1 cellular context compared by ENCODE assay signal in the genomic region with DNA sequence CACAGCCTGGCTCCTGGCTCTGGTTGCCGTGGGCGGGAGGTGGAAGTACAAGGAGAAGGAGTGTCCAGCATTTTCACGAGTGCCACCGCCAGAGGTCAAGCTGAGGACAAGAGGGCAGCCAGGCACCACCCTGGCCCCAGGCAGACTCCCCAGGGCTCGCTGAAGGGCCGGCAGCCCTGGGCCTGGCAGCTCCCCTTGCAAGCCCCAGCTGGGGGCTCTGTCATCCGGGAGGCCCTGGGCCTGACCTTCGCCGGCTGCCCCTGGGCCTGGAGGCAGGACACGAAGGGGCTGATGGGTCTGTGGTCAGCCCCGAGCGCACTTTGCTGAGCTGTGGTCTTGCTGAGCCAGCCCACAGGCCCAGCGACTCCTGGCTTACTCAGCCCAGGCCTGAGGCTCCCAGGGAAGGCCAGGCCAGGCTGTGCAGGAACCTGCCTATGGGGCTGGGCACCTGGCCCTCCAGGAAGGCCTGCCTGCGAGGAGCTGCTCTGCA.
TF ChIP-seq lines count a peak whose summit lies in the region.

No MANE protein-coding gene starts in this region.

TF ChIP-seq in HepG2, 621 proteins besides CTCF, POLR2A, EP300 and RAD21 (continued from another document and continues in another):
- TF ChIP-seq, protein P1, sequence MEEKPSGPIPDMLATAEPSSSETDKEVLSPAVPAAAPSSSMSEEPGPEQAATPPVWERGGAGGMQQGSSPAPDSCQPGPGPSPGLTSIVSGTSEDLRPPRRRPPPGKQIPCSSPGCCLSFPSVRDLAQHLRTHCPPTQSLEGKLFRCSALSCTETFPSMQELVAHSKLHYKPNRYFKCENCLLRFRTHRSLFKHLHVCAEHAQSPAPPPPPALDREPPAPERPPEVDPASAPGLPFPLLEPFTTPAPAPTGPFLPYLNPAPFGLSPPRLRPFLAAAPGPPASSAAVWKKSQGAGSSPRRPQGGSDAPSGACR (CRISPR knock-in tag; IDR thresholded peaks at IDR 0.05) = no peak
- TF ChIP-seq ZNF567 (CRISPR knock-in tag; IDR thresholded peaks at IDR 0.05; ENCODE audit: borderline replicate concordance) (no peak), XBP1 (CRISPR knock-in tag; IDR thresholded peaks at IDR 0.05) (no peak), ZNF331 (CRISPR knock-in tag; IDR thresholded peaks at IDR 0.05) (peak; percentile 23; the same call in 1 of the 2 replicates), ZNF589 (CRISPR knock-in tag; conservative IDR thresholded peaks at IDR 0.05) (no peak), NR1H2 (CRISPR knock-in tag; IDR thresholded peaks at IDR 0.05; ENCODE audit: borderline replicate concordance, low read depth) (no peak), TAF15 (IDR thresholded peaks at IDR 0.05; ENCODE audit: low read depth, low read length, poor library complexity, severe bottlenecking) (no peak), ZNF563 (CRISPR knock-in tag; IDR thresholded peaks at IDR 0.05) (no peak), ZNF768 (CRISPR knock-in tag; IDR thresholded peaks at IDR 0.05) (no peak), GATAD2A (CRISPR knock-in tag; IDR thresholded peaks at IDR 0.05) (no peak), TGIF2 (CRISPR knock-in tag; IDR thresholded peaks at IDR 0.05) (no peak), ZNF83 (CRISPR knock-in tag; IDR thresholded peaks at IDR 0.05; ENCODE audit: borderline replicate concordance) (0 out of 2 replicates have a peak, but pooled peaks have one; percentile 29), ZNF615 (CRISPR knock-in tag; IDR thresholded peaks at IDR 0.05; ENCODE audit: borderline replicate concordance) (no peak), ZZZ3 (CRISPR knock-in tag; IDR thresholded peaks at IDR 0.05; ENCODE audit: borderline replicate concordance) (no peak), HOXA7 (CRISPR knock-in tag; IDR thresholded peaks at IDR 0.05) (no peak), ZNF451 (CRISPR knock-in tag; IDR thresholded peaks at IDR 0.05) (peak; percentile 53; the same call in 1 of the 2 replicates), CEBPZ (IDR thresholded peaks at IDR 0.05; ENCODE audit: low read length) (no peak), ZFP36L1 (CRISPR knock-in tag; IDR thresholded peaks at IDR 0.05) (no peak), NFYC (CRISPR knock-in tag; IDR thresholded peaks at IDR 0.05) (no peak), ZKSCAN8 (CRISPR knock-in tag; IDR thresholded peaks at IDR 0.05; ENCODE audit: borderline replicate concordance) (no peak), RFXAP (CRISPR knock-in tag; IDR thresholded peaks at IDR 0.05; ENCODE audit: borderline replicate concordance) (no peak), ZNF569 (CRISPR knock-in tag; IDR thresholded peaks at IDR 0.05; ENCODE audit: borderline replicate concordance) (no peak), ZFP82 (CRISPR knock-in tag; IDR thresholded peaks at IDR 0.05; ENCODE audit: borderline replicate concordance) (no peak), HMG20A (CRISPR knock-in tag; IDR thresholded peaks at IDR 0.05; ENCODE audit: borderline replicate concordance) (no peak), ZNF790 (CRISPR knock-in tag; IDR thresholded peaks at IDR 0.05; ENCODE audit: borderline replicate concordance) (no peak), BRD4 (CRISPR knock-in tag; IDR thresholded peaks at IDR 0.05) (no peak), ZNF235 (CRISPR knock-in tag; IDR thresholded peaks at IDR 0.05; ENCODE audit: borderline replicate concordance) (no peak), ZBTB3 (CRISPR knock-in tag; IDR thresholded peaks at IDR 0.05; ENCODE audit: borderline replicate concordance, low read depth) (no peak), ZNF878 (CRISPR knock-in tag; IDR thresholded peaks at IDR 0.05) (no peak), FOXP1 (IDR thresholded peaks at IDR 0.05) (no peak), FOXP1 (CRISPR knock-in tag; IDR thresholded peaks at IDR 0.05) (no peak), SNRNP70 (IDR thresholded peaks at IDR 0.05; ENCODE audit: low read depth, low read length) (no peak), ZBTB44 (CRISPR knock-in tag; IDR thresholded peaks at IDR 0.05) (no peak), SMC3 (IDR thresholded peaks at IDR 0.05; ENCODE audit: low read length) (no peak), ZNF614 (CRISPR knock-in tag; IDR thresholded peaks at IDR 0.05; ENCODE audit: borderline replicate concordance) (no peak), HDAC1 (CRISPR knock-in tag; IDR thresholded peaks at IDR 0.05) (0 out of 2 replicates have a peak, but pooled peaks have one; percentile 10), TOE1 (CRISPR knock-in tag; IDR thresholded peaks at IDR 0.05) (no peak), SYNCRIP (IDR thresholded peaks at IDR 0.05; ENCODE audit: insufficient read depth, low read depth, low read length) (no peak), TCF7L2 (IDR thresholded peaks at IDR 0.05; ENCODE audit: low read depth, low read length) (no peak), MBD4 (IDR thresholded peaks at IDR 0.05; ENCODE audit: borderline replicate concordance, low read length) (no peak), SP140L (CRISPR knock-in tag; IDR thresholded peaks at IDR 0.05; ENCODE audit: borderline replicate concordance) (no peak), TFE3 (CRISPR knock-in tag; IDR thresholded peaks at IDR 0.05) (no peak), RAD51 (IDR thresholded peaks at IDR 0.05; ENCODE audit: borderline replicate concordance) (no peak), RBAK (CRISPR knock-in tag; IDR thresholded peaks at IDR 0.05) (no peak), CENPT (CRISPR knock-in tag; IDR thresholded peaks at IDR 0.05; ENCODE audit: low read depth) (no peak), BRF2 (CRISPR knock-in tag; IDR thresholded peaks at IDR 0.05) (no peak), HCFC1 (IDR thresholded peaks at IDR 0.05; ENCODE audit: low read depth, low read length) (no peak)
- TF ChIP-seq, protein P2, sequence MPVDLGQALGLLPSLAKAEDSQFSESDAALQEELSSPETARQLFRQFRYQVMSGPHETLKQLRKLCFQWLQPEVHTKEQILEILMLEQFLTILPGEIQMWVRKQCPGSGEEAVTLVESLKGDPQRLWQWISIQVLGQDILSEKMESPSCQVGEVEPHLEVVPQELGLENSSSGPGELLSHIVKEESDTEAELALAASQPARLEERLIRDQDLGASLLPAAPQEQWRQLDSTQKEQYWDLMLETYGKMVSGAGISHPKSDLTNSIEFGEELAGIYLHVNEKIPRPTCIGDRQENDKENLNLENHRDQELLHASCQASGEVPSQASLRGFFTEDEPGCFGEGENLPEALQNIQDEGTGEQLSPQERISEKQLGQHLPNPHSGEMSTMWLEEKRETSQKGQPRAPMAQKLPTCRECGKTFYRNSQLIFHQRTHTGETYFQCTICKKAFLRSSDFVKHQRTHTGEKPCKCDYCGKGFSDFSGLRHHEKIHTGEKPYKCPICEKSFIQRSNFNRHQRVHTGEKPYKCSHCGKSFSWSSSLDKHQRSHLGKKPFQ (CRISPR knock-in tag; IDR thresholded peaks at IDR 0.05; ENCODE audit: insufficient replicate concordance) = no peak
- TF ChIP-seq, protein P3, sequence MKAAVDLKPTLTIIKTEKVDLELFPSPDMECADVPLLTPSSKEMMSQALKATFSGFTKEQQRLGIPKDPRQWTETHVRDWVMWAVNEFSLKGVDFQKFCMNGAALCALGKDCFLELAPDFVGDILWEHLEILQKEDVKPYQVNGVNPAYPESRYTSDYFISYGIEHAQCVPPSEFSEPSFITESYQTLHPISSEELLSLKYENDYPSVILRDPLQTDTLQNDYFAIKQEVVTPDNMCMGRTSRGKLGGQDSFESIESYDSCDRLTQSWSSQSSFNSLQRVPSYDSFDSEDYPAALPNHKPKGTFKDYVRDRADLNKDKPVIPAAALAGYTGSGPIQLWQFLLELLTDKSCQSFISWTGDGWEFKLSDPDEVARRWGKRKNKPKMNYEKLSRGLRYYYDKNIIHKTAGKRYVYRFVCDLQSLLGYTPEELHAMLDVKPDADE (CRISPR knock-in tag; IDR thresholded peaks at IDR 0.05) = no peak
- TF ChIP-seq, protein P4, sequence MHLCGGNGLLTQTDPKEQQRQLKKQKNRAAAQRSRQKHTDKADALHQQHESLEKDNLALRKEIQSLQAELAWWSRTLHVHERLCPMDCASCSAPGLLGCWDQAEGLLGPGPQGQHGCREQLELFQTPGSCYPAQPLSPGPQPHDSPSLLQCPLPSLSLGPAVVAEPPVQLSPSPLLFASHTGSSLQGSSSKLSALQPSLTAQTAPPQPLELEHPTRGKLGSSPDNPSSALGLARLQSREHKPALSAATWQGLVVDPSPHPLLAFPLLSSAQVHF (CRISPR knock-in tag; IDR thresholded peaks at IDR 0.05) = no peak
- TF ChIP-seq, protein P5, sequence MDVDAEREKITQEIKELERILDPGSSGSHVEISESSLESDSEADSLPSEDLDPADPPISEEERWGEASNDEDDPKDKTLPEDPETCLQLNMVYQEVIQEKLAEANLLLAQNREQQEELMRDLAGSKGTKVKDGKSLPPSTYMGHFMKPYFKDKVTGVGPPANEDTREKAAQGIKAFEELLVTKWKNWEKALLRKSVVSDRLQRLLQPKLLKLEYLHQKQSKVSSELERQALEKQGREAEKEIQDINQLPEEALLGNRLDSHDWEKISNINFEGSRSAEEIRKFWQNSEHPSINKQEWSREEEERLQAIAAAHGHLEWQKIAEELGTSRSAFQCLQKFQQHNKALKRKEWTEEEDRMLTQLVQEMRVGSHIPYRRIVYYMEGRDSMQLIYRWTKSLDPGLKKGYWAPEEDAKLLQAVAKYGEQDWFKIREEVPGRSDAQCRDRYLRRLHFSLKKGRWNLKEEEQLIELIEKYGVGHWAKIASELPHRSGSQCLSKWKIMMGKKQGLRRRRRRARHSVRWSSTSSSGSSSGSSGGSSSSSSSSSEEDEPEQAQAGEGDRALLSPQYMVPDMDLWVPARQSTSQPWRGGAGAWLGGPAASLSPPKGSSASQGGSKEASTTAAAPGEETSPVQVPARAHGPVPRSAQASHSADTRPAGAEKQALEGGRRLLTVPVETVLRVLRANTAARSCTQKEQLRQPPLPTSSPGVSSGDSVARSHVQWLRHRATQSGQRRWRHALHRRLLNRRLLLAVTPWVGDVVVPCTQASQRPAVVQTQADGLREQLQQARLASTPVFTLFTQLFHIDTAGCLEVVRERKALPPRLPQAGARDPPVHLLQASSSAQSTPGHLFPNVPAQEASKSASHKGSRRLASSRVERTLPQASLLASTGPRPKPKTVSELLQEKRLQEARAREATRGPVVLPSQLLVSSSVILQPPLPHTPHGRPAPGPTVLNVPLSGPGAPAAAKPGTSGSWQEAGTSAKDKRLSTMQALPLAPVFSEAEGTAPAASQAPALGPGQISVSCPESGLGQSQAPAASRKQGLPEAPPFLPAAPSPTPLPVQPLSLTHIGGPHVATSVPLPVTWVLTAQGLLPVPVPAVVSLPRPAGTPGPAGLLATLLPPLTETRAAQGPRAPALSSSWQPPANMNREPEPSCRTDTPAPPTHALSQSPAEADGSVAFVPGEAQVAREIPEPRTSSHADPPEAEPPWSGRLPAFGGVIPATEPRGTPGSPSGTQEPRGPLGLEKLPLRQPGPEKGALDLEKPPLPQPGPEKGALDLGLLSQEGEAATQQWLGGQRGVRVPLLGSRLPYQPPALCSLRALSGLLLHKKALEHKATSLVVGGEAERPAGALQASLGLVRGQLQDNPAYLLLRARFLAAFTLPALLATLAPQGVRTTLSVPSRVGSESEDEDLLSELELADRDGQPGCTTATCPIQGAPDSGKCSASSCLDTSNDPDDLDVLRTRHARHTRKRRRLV (CRISPR knock-in tag; IDR thresholded peaks at IDR 0.05) = 0 out of 2 replicates have a peak, but pooled peaks have one; percentile 22
